7 cellular contexts compared by ENCODE assay signal in genomic region chr7:159121476-159121875, GRCh38. TPM values are rescaled to one million over a fixed set of nuclear protein-coding genes. Genes with fewer than 3 reads are reported as not detected.
"Had no signal": no experiment of that assay in that cellular context is flagged by ENCODE, and none has a peak within 500 bp of the region (broad histone marks: within the 10 kb centered on the region; RNA-seq: fewer than 3 reads in every experiment).

No MANE protein-coding gene starts in this region.

- H3K9me3 ChIP-seq: HAP-1 had no signal

- H3K4me3 ChIP-seq: GM23248, GM23338, HAP-1 had no signal

- H2AFZ ChIP-seq: GM23248, GM23338 had no signal

- H3K27ac ChIP-seq: GM23248 had no signal

- H3K4me2 ChIP-seq: GM23338 had no signal

- FAIRE-seq: H54 had no signal

- H3K36me3 ChIP-seq: HAP-1 had no signal

- H3K9ac ChIP-seq: GM23248 had no signal

- ATAC-seq: GM23338, HCT116 had no signal

- DNase-seq: GM23248, HCEC 1CT, HFFc6 had no signal

- H3K4me1 ChIP-seq: HAP-1 had no signal

RNA-seq across cellular contexts. Expression of gene VIPR2, which starts 23.2 kb away (rescaled TPM):
- total RNA-seq: GM23248, HFFc6 had no signal
- polyA plus RNA-seq: GM23248 had no signal
